29 cellular contexts compared by ENCODE assay signal in the genomic region with DNA sequence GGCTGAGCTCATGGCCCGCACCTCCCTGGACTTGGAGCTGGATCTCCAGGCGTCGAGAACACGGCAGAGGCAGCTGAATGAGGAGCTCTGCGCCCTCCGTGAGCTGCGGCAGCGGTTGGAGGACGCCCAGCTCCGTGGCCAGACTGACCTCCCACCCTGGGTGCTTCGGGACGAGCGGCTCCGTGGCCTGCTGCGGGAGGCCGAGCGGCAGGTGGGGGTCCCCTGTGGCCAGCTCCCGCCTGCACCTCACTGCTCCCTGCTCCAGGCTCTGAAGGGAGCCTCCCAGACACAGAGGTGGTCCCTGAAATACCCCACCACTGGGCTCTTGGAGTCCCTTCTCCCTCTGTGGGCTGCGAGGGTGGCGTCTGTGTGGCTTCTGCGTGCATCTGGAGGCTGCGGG.
"Had no signal": no experiment of that assay in that cellular context is flagged by ENCODE, and none has a peak within 500 bp of the region (broad histone marks: within the 10 kb centered on the region; RNA-seq: fewer than 3 reads in every experiment).

No MANE protein-coding gene starts in this region.

- ATAC-seq: natural killer cell; psoas muscle; stimulated activated memory B cell treated with anti-CD40 and anti-IgM and Interleukin-4, amounts not matched to agents 10 μg/mL and 1 μg/mL and 100 μg/mL, for 72 hours; stimulated activated naive CD8-positive, alpha-beta T cell treated with anti-CD3 and anti-CD28 coated beads, Interleukin-15, amount 100 ng/mL, for 72 hours; stimulated activated naive CD8-positive, alpha-beta T cell treated with anti-CD3 and anti-CD28 coated beads, Interleukin-15, Interleukin-2, amounts not matched to agents 100 U/mL and 50 U/mL, for 24 hours had no signal

- H3K36me3 ChIP-seq: neural progenitor cell, ovary had no signal

- DNase-seq: natural killer cell; occipital lobe; ovary; psoas muscle; right cardiac atrium; right lobe of liver; spleen; stimulated activated CD4-positive, alpha-beta T cell treated with anti-CD3 and anti-CD28 coated beads, Interleukin-12 subunit alpha, Interleukin-12 subunit beta, amount 100 ng/mL, for 4 hours; stimulated activated CD4-positive, alpha-beta T cell treated with anti-CD3 and anti-CD28 coated beads, Interleukin-1b, Interleukin-23, amount 100 ng/mL, for 48 hours; stimulated activated CD4-positive, alpha-beta T cell treated with anti-CD3 and anti-CD28 coated beads, Interleukin-4, amount 100 ng/mL, for 1 hour; stimulated activated CD4-positive, alpha-beta T cell treated with anti-CD3 and anti-CD28 coated beads, Interleukin-4, amount 100 ng/mL, for 4 hours; stimulated activated CD8-positive, alpha-beta memory T cell treated with anti-CD3 and anti-CD28 coated beads, Interleukin-4, amount 100 ng/mL, for 48 hours; stimulated activated naive CD4-positive, alpha-beta T cell; stimulated activated naive CD8-positive, alpha-beta T cell treated with anti-CD3 and anti-CD28 coated beads, Interleukin-15, amount 100 ng/mL, for 72 hours; stimulated activated naive CD8-positive, alpha-beta T cell treated with anti-CD3 and anti-CD28 coated beads, Interleukin-15, Interleukin-2, amounts not matched to agents 100 U/mL and 50 U/mL, for 24 hours; substantia nigra; thyroid gland; trophoblast cell; upper lobe of left lung had no signal

- H3K27me3 Mint-ChIP-seq: progenitor cell of endocrine pancreas; stimulated activated memory B cell treated with anti-CD40 and anti-IgM and Interleukin-4, amounts not matched to agents 10 μg/mL and 1 μg/mL and 100 μg/mL, for 72 hours; stimulated activated naive CD8-positive, alpha-beta T cell treated with anti-CD3 and anti-CD28 coated beads, Interleukin-15, amount 100 ng/mL, for 72 hours had no signal

- H3K36me3 Mint-ChIP-seq: natural killer cell had no signal

- H3K4me1 Mint-ChIP-seq: natural killer cell; neural progenitor cell; stimulated activated naive CD8-positive, alpha-beta T cell treated with anti-CD3 and anti-CD28 coated beads, Interleukin-15, amount 100 ng/mL, for 72 hours had no signal

- H3K27ac Mint-ChIP-seq: natural killer cell; neural progenitor cell; progenitor cell of endocrine pancreas; stimulated activated memory B cell treated with anti-CD40 and anti-IgM and Interleukin-4, amounts not matched to agents 10 μg/mL and 1 μg/mL and 100 μg/mL, for 72 hours; stimulated activated naive CD8-positive, alpha-beta T cell treated with anti-CD3 and anti-CD28 coated beads, Interleukin-15, amount 100 ng/mL, for 72 hours had no signal

- H3K9me3 ChIP-seq: ovary, psoas muscle, right lobe of liver, spleen, thoracic aorta, thyroid gland, tibial nerve, upper lobe of left lung, vagina had no signal

- H3K27me3 ChIP-seq: neural progenitor cell, ovary, right lobe of liver, spleen, thyroid gland, tibial nerve, upper lobe of left lung, vagina had no signal

- H3K4me3 Mint-ChIP-seq: natural killer cell; nephron; neural progenitor cell; stimulated activated memory B cell treated with anti-CD40 and anti-IgM and Interleukin-4, amounts not matched to agents 10 μg/mL and 1 μg/mL and 100 μg/mL, for 72 hours; stimulated activated naive CD8-positive, alpha-beta T cell treated with anti-CD3 and anti-CD28 coated beads, Interleukin-15, amount 100 ng/mL, for 72 hours had no signal

- H3K4me3 ChIP-seq: neural progenitor cell, ovary, psoas muscle, right lobe of liver, skin epidermis, smooth muscle cell, spleen, thoracic aorta, thyroid gland, tibial nerve, upper lobe of left lung, vagina had no signal

- H3K27ac ChIP-seq: neural progenitor cell, ovary, parathyroid adenoma, psoas muscle, right lobe of liver, skin epidermis, spleen, thoracic aorta, thyroid gland, tibial nerve, upper lobe of left lung, vagina had no signal

- H3K4me1 ChIP-seq: neural progenitor cell, parathyroid adenoma, psoas muscle, right lobe of liver, spleen, tibial nerve, upper lobe of left lung, vagina had no signal

- H3K9me3 Mint-ChIP-seq: natural killer cell; stimulated activated memory B cell treated with anti-CD40 and anti-IgM and Interleukin-4, amounts not matched to agents 10 μg/mL and 1 μg/mL and 100 μg/mL, for 72 hours; stimulated activated naive CD8-positive, alpha-beta T cell treated with anti-CD3 and anti-CD28 coated beads, Interleukin-15, amount 100 ng/mL, for 72 hours had no signal
